ENCODE assay signal across 24 cellular contexts in genomic region chr3:197595470-197596185, GRCh38.
DNase-seq lines count a peak whose midpoint lies in the region; ATAC-seq, FAIRE-seq and TF ChIP-seq lines count a peak whose summit lies in the region.
"Had no signal": no experiment of that assay in that cellular context is flagged by ENCODE, and none has a peak within 500 bp of the region (broad histone marks: within the 10 kb centered on the region; RNA-seq: fewer than 3 reads in every experiment).

No MANE protein-coding gene starts in this region.

- no peak for FAIRE-seq in RCC 7860 (lab: Jason Lieb, UNC)
- FAIRE-seq: H54, TTC549 had no signal

- ATAC-seq in GM18519 (IDR thresholded peaks at IDR 0.05; ENCODE audit: low FRiP score, unreplicated experiment) (no peak), GM21528 (IDR thresholded peaks at IDR 0.05; ENCODE audit: low FRiP score, unreplicated experiment) (no peak)
- ATAC-seq: gastroesophageal sphincter, Right ventricle myocardium inferior had no signal

- no peak for TF ChIP-seq CTCF in AG09309 (IDR thresholded peaks at IDR 0.05; ENCODE audit: control insufficient read depth, insufficient read depth, low read depth, low read length, missing control alignments)

- DNase-seq in AG09309 (ENCODE audit: low read depth), result peak; percentile 46
- peak; percentile 51 for DNase-seq in EH (ENCODE audit: low read depth)
- DNase-seq in NCI-H524 (lab: John Stamatoyannopoulos, UW), result peak; percentile 94 to 95
- peak; percentile 19 for DNase-seq in epidermal melanocyte (ENCODE audit: insufficient read length, low spot score)
- no peak for DNase-seq in RCC 7860 (ENCODE audit: low spot score)
- no peak for DNase-seq in NCI-H2107 treated with DMSO at 0.1 percent for 48 hours (lab: John Stamatoyannopoulos, UW; ENCODE audit: unreplicated experiment)
- DNase-seq: activated naive CD8-positive, alpha-beta T cell treated with anti-CD3 and anti-CD28 coated beads for 36 hours; CD4-positive, CD25-positive, alpha-beta regulatory T cell; DMS79; effector memory CD4-positive, alpha-beta T cell; kidney glomerular epithelial cell; NCI-H82; OCI-M1; spleen; stimulated activated CD4-positive, alpha-beta T cell treated with anti-CD3 and anti-CD28 coated beads, Interleukin-4, amount 100 ng/mL, for 1 hour; stimulated activated naive CD4-positive, alpha-beta T cell treated with Interleukin-2 at 50 U/mL for 16 hours had no signal

- H3K4me3 ChIP-seq in AG09309 (ENCODE audit: control insufficient read depth, low read depth, low read length), result no peak overlapping the region
- H3K4me3 ChIP-seq: esophagus muscularis mucosa, gastroesophageal sphincter, lung, spleen had no signal

Comparison
In these comparisons a context has a peak if more than half of its experiments do, and no peak if none do; other contexts are left out.
1. DNase-seq: peak in AG09309 (single experiment), EH (single experiment), NCI-H524 (2 of 2) and epidermal melanocyte (single experiment); none in RCC 7860 (single experiment) and NCI-H2107 treated with DMSO at 0.1 percent for 48 hours (single experiment).